In the genomic region with DNA sequence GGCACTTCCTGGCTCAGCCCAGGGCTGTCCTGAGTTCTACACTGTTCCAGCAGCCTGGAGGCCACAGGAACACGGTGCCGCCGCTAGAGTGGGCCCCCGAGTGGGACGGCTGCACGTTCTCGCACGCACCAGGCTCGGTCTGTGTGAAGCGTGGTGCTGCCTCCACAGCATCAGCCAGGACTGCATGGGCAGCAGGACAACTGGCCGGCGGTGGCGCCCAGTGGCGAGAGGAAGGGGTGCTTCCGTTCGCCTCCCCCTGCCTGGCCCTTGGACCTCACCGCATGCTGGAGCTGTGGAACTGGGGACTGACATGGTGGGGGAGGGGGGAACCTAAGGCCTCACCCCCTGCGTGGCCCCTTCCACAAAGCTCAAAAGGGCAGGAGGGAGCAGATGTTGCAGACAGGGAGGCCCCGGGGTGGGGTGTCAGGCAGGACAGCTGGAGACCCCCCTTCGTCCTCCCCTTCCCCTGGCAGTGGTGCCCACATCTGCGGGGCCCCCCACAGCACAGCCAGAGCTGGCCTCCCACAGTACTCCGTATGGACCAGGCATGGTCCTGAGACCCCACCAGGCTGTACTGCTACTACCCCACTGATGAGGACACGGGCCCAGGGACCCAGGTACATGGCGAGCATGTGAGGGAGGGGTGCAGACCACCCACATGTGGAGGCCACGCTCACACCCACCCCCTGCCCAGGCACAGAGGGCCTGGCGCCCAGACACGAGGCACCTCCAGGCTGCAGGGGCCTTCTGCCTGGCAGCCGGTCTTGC, we compare ENCODE assay signal across 18 cellular contexts. TPM values are rescaled to one million over a fixed set of nuclear protein-coding genes. Genes with fewer than 3 reads are reported as not detected.
DNase-seq lines count a peak whose midpoint lies in the region; ATAC-seq, FAIRE-seq and TF ChIP-seq lines count a peak whose summit lies in the region.
"Had no signal": no experiment of that assay in that cellular context is flagged by ENCODE, and none has a peak within 500 bp of the region (broad histone marks: within the 10 kb centered on the region; RNA-seq: fewer than 3 reads in every experiment).

No MANE protein-coding gene starts in this region.

- no peaks in the 10 kb centered on the region for H3K27me3 ChIP-seq in H9 (ENCODE audit: insufficient read depth, low read length)
- no peaks in the 10 kb centered on the region for H3K27me3 ChIP-seq in GM12878 (replicated peaks in 1 of 2; ENCODE audit: control insufficient read depth in 2 of 2, insufficient read depth in 2 of 2, low read length in 1 of 2)
- no peaks in the 10 kb centered on the region for H3K27me3 ChIP-seq in HepG2 (ENCODE audit: control insufficient read depth in 1 of 2, insufficient read depth in 2 of 2, low read length in 2 of 2)
- H3K27me3 ChIP-seq in foreskin keratinocyte = no peaks in the 10 kb centered on the region

- no peaks in the 10 kb centered on the region for H4K20me1 ChIP-seq in H9 (ENCODE audit: control insufficient read depth, insufficient read depth, insufficient read length)
- no peaks in the 10 kb centered on the region for H4K20me1 ChIP-seq in GM12878 (ENCODE audit: control insufficient read depth, insufficient read depth)
- no peaks in the 10 kb centered on the region for H4K20me1 ChIP-seq in HepG2 (ENCODE audit: insufficient read depth, low read length)

- ATAC-seq in GM12878 (no peak), HepG2 (peak; percentile 60), T-helper 17 cell (no peak), foreskin keratinocyte (no peak)
- ATAC-seq: SK-N-SH treated with all-trans-retinoic acid at 6 μM for 48 hours had no signal

- H4K91ac ChIP-seq in H9 (ENCODE audit: insufficient read length, low read depth, low read length) = no peak overlapping the region

- H3K4me1 ChIP-seq in H9 (ENCODE audit: insufficient read depth, low read length) (0 out of 2 replicates have a peak, but pooled peaks cover 2% of the 10 kb centered on the region), GM12878 (ENCODE audit: control insufficient read depth, insufficient read depth, low read length) (peaks cover 5% of the 10 kb centered on the region; the same call in 1 of the 2 replicates), HepG2 (ENCODE audit: insufficient read depth, low read length) (peaks cover 15% of the 10 kb centered on the region), foreskin keratinocyte (no peaks in the 10 kb centered on the region)

- SMC1A ChIA-PET in GM12878 (lab: Charles Lee; ENCODE audit: uncharacterized antibody, unreplicated experiment) = no interaction called here

- no peak overlapping the region for H3K4me3 Mint-ChIP-seq in H9
- no peak overlapping the region for H3K4me3 Mint-ChIP-seq in T-helper 17 cell
- H3K4me3 Mint-ChIP-seq: B cell; CD8-positive, alpha-beta memory T cell had no signal

- no peak overlapping the region for H3K27ac ChIP-seq in H9 (ENCODE audit: insufficient read length, low read depth, low read length)
- no peak overlapping the region for H3K27ac ChIP-seq in GM12878 (ENCODE audit: control insufficient read depth, insufficient read depth)
- peak overlapping the region; percentile 42 for H3K27ac ChIP-seq in HepG2 (ENCODE audit: extremely low read length, insufficient read depth, low read length)
- H3K27ac ChIP-seq in foreskin keratinocyte = no peak overlapping the region

- no peak overlapping the region for H3K23ac ChIP-seq in H9 (ENCODE audit: insufficient read length, low read depth, low read length)

- intact Hi-C loops in GM12878 (cut with micrococcal nuclease; ENCODE audit: unreplicated experiment) (no loop called here), HepG2 (cut with micrococcal nuclease; ENCODE audit: unreplicated experiment) (no loop called here)

- TF ChIP-seq POLR2A in GM12878 (IDR thresholded peaks at IDR 0.05; ENCODE audit: low read depth, low read length) (peak; percentile 27; the same call in 1 of the 2 replicates), HepG2 (IDR thresholded peaks at IDR 0.05; ENCODE audit: insufficient read depth in 1 of 2, low read depth in 2 of 2, low read length in 2 of 2) (no peak)

- H3K27me3 Mint-ChIP-seq in H9 (ENCODE audit: low read depth) (no peaks in the 10 kb centered on the region), T-helper 17 cell (no peaks in the 10 kb centered on the region)
- H3K27me3 Mint-ChIP-seq: B cell; CD8-positive, alpha-beta memory T cell had no signal

- H2BK12ac ChIP-seq in H9 (ENCODE audit: insufficient read length, low read depth, low read length) = no peak overlapping the region

- CTCF ChIA-PET in GM12878 (lab: Yijun Ruan, JAX) (no interaction called here), HepG2 (lab: Yijun Ruan, JAX; ENCODE audit: low intra/inter-chr PET ratio, low total read pairs) (no interaction called here)

- H3K14ac ChIP-seq in H9 (ENCODE audit: insufficient read depth, low read length) = peak overlapping the region; percentile 51; the same call in 1 of the 2 replicates

- H3T11ph ChIP-seq in H9 (ENCODE audit: low read length) = no peak overlapping the region

- no peaks in the 10 kb centered on the region for H3K23me2 ChIP-seq in H9 (ENCODE audit: insufficient read length, low read depth, low read length, poor library complexity, severe bottlenecking)

- H3K27ac Mint-ChIP-seq in H9 (no peak overlapping the region), T-helper 17 cell (no peak overlapping the region)
- H3K27ac Mint-ChIP-seq: B cell; CD8-positive, alpha-beta memory T cell had no signal

- no peaks in the 10 kb centered on the region for H3K9me3 ChIP-seq in H9 (ENCODE audit: control insufficient read depth, low read depth, low read length)
- H3K9me3 ChIP-seq in GM12878 (replicated peaks; ENCODE audit: control insufficient read depth, insufficient read depth, low read length) = no peaks in the 10 kb centered on the region
- no peaks in the 10 kb centered on the region for H3K9me3 ChIP-seq in HepG2 (ENCODE audit: low read length)
- H3K9me3 ChIP-seq in T-helper 17 cell (ENCODE audit: control insufficient read depth, low read length, poor library complexity, severe bottlenecking) = no peaks in the 10 kb centered on the region

- no peak overlapping the region for H4K8ac ChIP-seq in H9 (replicated peaks; ENCODE audit: insufficient read length, low read depth, low read length)

- H3K18ac ChIP-seq in H9 (ENCODE audit: insufficient read length, low read depth, low read length) = no peak overlapping the region

- H4K5ac ChIP-seq in H9 (ENCODE audit: insufficient read length, low read depth, low read length) = no peak overlapping the region

- no peak overlapping the region for H2BK15ac ChIP-seq in H9 (ENCODE audit: low read depth, low read length)

- H2AFZ ChIP-seq in H9 (ENCODE audit: low read length) (no peak overlapping the region), GM12878 (ENCODE audit: control insufficient read depth, low read depth, low read length) (no peak overlapping the region), HepG2 (ENCODE audit: low read length) (no peak overlapping the region)

- no peak overlapping the region for H3K4me3 ChIP-seq in GM12878
- no peak overlapping the region for H3K4me3 ChIP-seq in HepG2 (replicated peaks in 1 of 3; ENCODE audit: insufficient read depth in 1 of 3, low read depth in 2 of 3, low read length in 3 of 3)

- no peak overlapping the region for H3K56ac ChIP-seq in H9 (ENCODE audit: insufficient read length, low read depth, low read length)

- no peak for TF ChIP-seq EP300 in GM12878 (IDR thresholded peaks at IDR 0.05; ENCODE audit: borderline replicate concordance in 1 of 2, control insufficient read depth in 1 of 2, low read depth in 2 of 2, low read length in 2 of 2)
- TF ChIP-seq EP300 in HepG2 (IDR thresholded peaks at IDR 0.05; ENCODE audit: low read depth in 2 of 2, low read length in 2 of 2) = no peak
- no peak for TF ChIP-seq EP300 in HepG2 (CRISPR knock-in tag; IDR thresholded peaks at IDR 0.05; ENCODE audit: borderline replicate concordance)

- H2AK5ac ChIP-seq in H9 (ENCODE audit: insufficient read length, low read length) = no peak overlapping the region

- WGBS in H9 (ENCODE audit: extremely low coverage, insufficient read length, low lambda C conversion rate) = no CpG with 5 or more reads among the region's 28 CpGs
- WGBS in GM12878 (ENCODE audit: insufficient coverage, insufficient replicate concordance, low lambda C conversion rate, missing lambda C conversion rate) = 94% methylated on average over 28 of the region's 28 CpGs
- 79% methylated on average over 8 of the region's 28 CpGs for WGBS in HepG2 (ENCODE audit: low lambda C conversion rate)

- RAD21 ChIA-PET in GM12878 (lab: Charles Lee; ENCODE audit: unreplicated experiment) = no interaction called here

- BruUV-seq in GM12878 (replicated peaks; lab: Mats Ljungman, UMichigan) (no TSS peak), HepG2 (replicated peaks; lab: Mats Ljungman, UMichigan) (no TSS peak)

- H3K36me3 Mint-ChIP-seq in H9 (ENCODE audit: insufficient read depth in 1 of 3, low read depth in 3 of 3) (peaks cover under 1 to 6% (median 3%) of the 10 kb centered on the region in 3 experiments; a peak in 2 of 7 replicates), T-helper 17 cell (ENCODE audit: low read depth) (no peaks in the 10 kb centered on the region)

- no peaks in the 10 kb centered on the region; a peak in 1 of 4 replicates for H3K36me3 ChIP-seq in GM12878 (ENCODE audit: control insufficient read depth in 2 of 2, insufficient read depth in 2 of 2, low read length in 1 of 2)
- H3K36me3 ChIP-seq in HepG2 (replicated peaks in 1 of 2; ENCODE audit: control insufficient read depth in 1 of 2, insufficient read depth in 2 of 2, low read length in 2 of 2) = no peaks in the 10 kb centered on the region

- H2BK20ac ChIP-seq in H9 (ENCODE audit: low read depth, low read length, poor library complexity, severe bottlenecking) = no peak overlapping the region

- TF ChIP-seq RAD21 in GM12878 (IDR thresholded peaks at IDR 0.05; ENCODE audit: insufficient read depth, low read depth, low read length) = no peak
- TF ChIP-seq RAD21 in HepG2 (CRISPR knock-in tag; IDR thresholded peaks at IDR 0.05) = no peak

- H3K79me2 ChIP-seq in H9 (ENCODE audit: insufficient read depth, low read length) (no peaks in the 10 kb centered on the region), GM12878 (ENCODE audit: control insufficient read depth, insufficient read depth, low read length) (no peaks in the 10 kb centered on the region), HepG2 (ENCODE audit: insufficient read depth, low read length) (no peaks in the 10 kb centered on the region)

- no peak for TF ChIP-seq CTCF in H9 (conservative IDR thresholded peaks at IDR 0.05)
- no peak for TF ChIP-seq CTCF in GM12878 (IDR thresholded peaks at IDR 0.05 in 2 of 3, conservative IDR thresholded peaks at IDR 0.05 in 1 of 3; ENCODE audit: control insufficient read depth in 2 of 3, extremely low read depth in 1 of 3, insufficient read depth in 1 of 3, low read depth in 3 of 3, low read length in 3 of 3)
- peak; percentile 32 for TF ChIP-seq CTCF in HepG2 (CRISPR knock-in tag; IDR thresholded peaks at IDR 0.05)
- TF ChIP-seq CTCF in foreskin keratinocyte (conservative IDR thresholded peaks at IDR 0.05) = no peak

- H3K79me1 ChIP-seq in H9 (ENCODE audit: insufficient read depth, low read depth, low read length, poor library complexity, severe bottlenecking) = no peaks in the 10 kb centered on the region

- no peak overlapping the region for H2BK5ac ChIP-seq in H9 (ENCODE audit: insufficient read length, low read length)

- H3K4me2 ChIP-seq in H9 (ENCODE audit: insufficient read depth, insufficient read length, low read length) (no peak overlapping the region), GM12878 (ENCODE audit: control insufficient read depth, insufficient read depth) (no peak overlapping the region), HepG2 (ENCODE audit: low read depth, low read length) (no peak overlapping the region)

- no peaks in the 10 kb centered on the region for H3K9me3 Mint-ChIP-seq in H9

- POLR2A ChIA-PET in GM12878 (lab: Charles Lee) (no interaction called here), HepG2 (lab: Yijun Ruan, JAX) (no interaction called here)

- no peak overlapping the region for H2BK120ac ChIP-seq in H9 (ENCODE audit: low read depth, low read length, poor library complexity, severe bottlenecking)

- FAIRE-seq in GM12878 (lab: Jason Lieb, UNC) = no peak
- no peak for FAIRE-seq in HepG2 (lab: Jason Lieb, UNC)
- FAIRE-seq: GM12892, H1 had no signal

- in situ Hi-C loops in GM12878 (cut with MboI) (no loop called here), HepG2 (cut with HindIII; ENCODE audit: extremely low pct_ligation_motif_present, low pct_unique_long_range_greater_than_20kb) (no loop called here)

- no peak overlapping the region for H3K4ac ChIP-seq in H9 (ENCODE audit: low read depth, low read length)

- H3K9ac ChIP-seq in H9 (ENCODE audit: extremely low read depth, insufficient read length, low read length) (no peak overlapping the region), GM12878 (ENCODE audit: control insufficient read depth, insufficient read depth, low read length) (no peak overlapping the region), HepG2 (ENCODE audit: insufficient read depth, low read depth, low read length) (no peak overlapping the region)

- H3K4me1 Mint-ChIP-seq in H9 (peaks cover 5 to 7% of the 10 kb centered on the region in 2 experiments), T-helper 17 cell (peaks cover 6% of the 10 kb centered on the region)
- H3K4me1 Mint-ChIP-seq: B cell; CD8-positive, alpha-beta memory T cell had no signal

- DNase-seq in H9 (no peak), GM12878 (ENCODE audit: low read depth, low spot score) (no peak), HepG2 (ENCODE audit: low spot score) (peak; percentile 8), retina (peak; percentile 18), T-helper 17 cell (no peak), NCI-H2081 treated with DMSO at 0.1 percent for 48 hours (lab: John Stamatoyannopoulos, UW) (no peak), foreskin keratinocyte (no peak)
- DNase-seq: CD8-positive, alpha-beta memory T cell; DMS79 treated with DMSO at 0.1 percent for 48 hours; KG1; NCI-H1417 treated with DMSO at 0.1 percent for 48 hours; NCI-H1930; NCI-H446; SHP77 had no signal

RNA-seq across cellular contexts. Expression of a gene that starts 58.5 kb away (rescaled TPM):
- 13.1 and 13.8 TPM in 2 replicates for total RNA-seq in H9 (2021)
- total RNA-seq in GM12878 (2013; cell fraction: nucleolus; rRNA removed) = 33.3 and 40.4 TPM in 2 replicates
- total RNA-seq in GM12878 (2014; rRNA removed) = 20.3 and 23.7 TPM in 2 replicates
- 13.0 and 13.3 TPM in 2 replicates for total RNA-seq in GM12878 (2014; rRNA removed; fragmentation: Illumina TruSeq; extraction: Trizol)
- total RNA-seq in GM12878 (2021) = 23.6 and 26.4 TPM in 2 replicates
- 7.7 TPM for polyA plus RNA-seq in GM12878 (2011; ENCODE audit: low read depth)
- 6.1 and 7.7 TPM in 2 replicates for polyA plus RNA-seq in GM12878 (2011; rRNA removed)
- polyA plus RNA-seq in GM12878 (2011; cell fraction: cytosol; rRNA removed) = 8.0 and 9.1 TPM in 2 replicates
- 17.6 and 24.8 TPM in 2 replicates for polyA plus RNA-seq in GM12878 (2011; cell fraction: nucleus; rRNA removed)
- 13.9 and 18.9 TPM in 2 replicates for polyA plus RNA-seq in GM12878 (2012)
- 14.5 and 19.4 TPM in 2 replicates for polyA plus RNA-seq in GM12878 (2014; fragmentation: Illumina TruSeq; extraction: Trizol)
- 1 to 10 TPM; 2.0 to 2.6 TPM for polyA plus RNA-seq in GM12878 (2014; fragmentation: Nextera tagmentation; extraction: Ambion mirVana)
- polyA plus RNA-seq in GM12878 (2014; rRNA removed) = 13.1 and 13.6 TPM in 2 replicates
- 10 to 100 TPM; 21.5 to 24.5 TPM for polyA plus RNA-seq in GM12878 (2016; fragmentation: Nextera tagmentation; extraction: Ambion mirVana)
- 8.2 and 9.2 TPM in 2 replicates for polyA minus RNA-seq in GM12878 (2011; rRNA and poly(A)+ RNA removed)
- polyA minus RNA-seq in GM12878 (2011; cell fraction: cytosol; rRNA and poly(A)+ RNA removed) = 3.8 and 4.0 TPM in 2 replicates
- 9.6 and 10.5 TPM in 2 replicates for polyA minus RNA-seq in GM12878 (2011; cell fraction: nucleus; rRNA and poly(A)+ RNA removed)
- 17.0 and 17.8 TPM in 2 replicates for total RNA-seq in HepG2 (2016; rRNA removed; fragmentation: Illumina TruSeq; extraction: Trizol)
- total RNA-seq in HepG2 (2016; cell fraction: cytosol; rRNA removed; fragmentation: Illumina TruSeq; extraction: Trizol; ENCODE audit: low read depth) = 1.8 and 2.6 TPM in 2 replicates
- 17.4 and 17.6 TPM in 2 replicates for total RNA-seq in HepG2 (2016; cell fraction: insoluble cytoplasmic fraction; rRNA removed; fragmentation: Illumina TruSeq; extraction: Trizol)
- 3.3 and 3.5 TPM in 2 replicates for total RNA-seq in HepG2 (2016; cell fraction: membrane; rRNA removed; fragmentation: Illumina TruSeq; extraction: Trizol)
- total RNA-seq in HepG2 (2016; cell fraction: nucleus; rRNA removed; fragmentation: Illumina TruSeq; extraction: Trizol) = 11.7 and 13.5 TPM in 2 replicates
- polyA plus RNA-seq in HepG2 (2011; rRNA removed) = 4.2 and 5.8 TPM in 2 replicates
- polyA plus RNA-seq in HepG2 (2011; cell fraction: cytosol; rRNA removed) = 4.2 and 5.6 TPM in 2 replicates
- 14.4 TPM in 2 replicates for polyA plus RNA-seq in HepG2 (2011; cell fraction: nucleus; rRNA removed)
- 9.4 and 11.1 TPM in 2 replicates for polyA plus RNA-seq in HepG2 (2012)
- 0.98 and 1.3 TPM in 2 replicates for polyA plus RNA-seq in HepG2 (2016; cell fraction: cytosol; fragmentation: Illumina TruSeq; extraction: Trizol; ENCODE audit: low read depth)
- polyA plus RNA-seq in HepG2 (2016; cell fraction: insoluble cytoplasmic fraction; fragmentation: Illumina TruSeq; extraction: Trizol; ENCODE audit: low read depth) = 12.5 and 15.9 TPM in 2 replicates
- polyA plus RNA-seq in HepG2 (2016; cell fraction: membrane; fragmentation: Illumina TruSeq; extraction: Trizol; ENCODE audit: low read depth) = 1.2 and 1.9 TPM in 2 replicates
- 12.6 and 13.3 TPM in 2 replicates for polyA plus RNA-seq in HepG2 (2016; cell fraction: nucleus; fragmentation: Illumina TruSeq; extraction: Trizol; ENCODE audit: insufficient read depth, low read depth)
- 3.1 and 10.1 TPM in 2 replicates for polyA minus RNA-seq in HepG2 (2011; rRNA and poly(A)+ RNA removed; ENCODE audit: low replicate concordance)
- polyA minus RNA-seq in HepG2 (2011; cell fraction: cytosol; rRNA and poly(A)+ RNA removed) = 4.0 and 5.3 TPM in 2 replicates
- 8.6 and 9.6 TPM in 2 replicates for polyA minus RNA-seq in HepG2 (2011; cell fraction: nucleus; rRNA and poly(A)+ RNA removed)
- total RNA-seq in T-helper 17 cell = 10 to 100 TPM in 1 of 2 donors, 1 to 10 TPM in 1; 9.6 to 11.3 TPM
- total RNA-seq in foreskin keratinocyte = 11.5 and 17.8 TPM in 2 replicates
- 10.4 and 12.9 TPM in 2 replicates for polyA plus RNA-seq in foreskin keratinocyte

RNA-seq across cellular contexts. Expression of a gene that starts 58.6 kb away (rescaled TPM):
- 22.8 and 28.3 TPM in 2 replicates for total RNA-seq in H9 (2021)
- total RNA-seq in GM12878 (2013; cell fraction: nucleolus; rRNA removed) = 102 and 111 TPM in 2 replicates
- total RNA-seq in GM12878 (2014; rRNA removed) = 11.3 and 15.8 TPM in 2 replicates
- total RNA-seq in GM12878 (2014; rRNA removed; fragmentation: Illumina TruSeq; extraction: Trizol) = 8.5 and 9.2 TPM in 2 replicates
- total RNA-seq in GM12878 (2021) = 16.6 and 18.5 TPM in 2 replicates
- polyA plus RNA-seq in GM12878 (2011; ENCODE audit: low read depth) = 4.4 TPM
- 9.2 and 10.0 TPM in 2 replicates for polyA plus RNA-seq in GM12878 (2011; rRNA removed)
- polyA plus RNA-seq in GM12878 (2011; cell fraction: cytosol; rRNA removed) = 8.3 and 11.6 TPM in 2 replicates
- 35.3 and 35.5 TPM in 2 replicates for polyA plus RNA-seq in GM12878 (2011; cell fraction: nucleus; rRNA removed)
- 7.5 and 8.4 TPM in 2 replicates for polyA plus RNA-seq in GM12878 (2012)
- 7.0 and 7.2 TPM in 2 replicates for polyA plus RNA-seq in GM12878 (2014; fragmentation: Illumina TruSeq; extraction: Trizol)
- polyA plus RNA-seq in GM12878 (2014; fragmentation: Nextera tagmentation; extraction: Ambion mirVana) = 1 to 10 TPM; 1.3 to 2.3 TPM
- polyA plus RNA-seq in GM12878 (2014; rRNA removed) = 12.8 and 14.1 TPM in 2 replicates
- polyA plus RNA-seq in GM12878 (2016; fragmentation: Nextera tagmentation; extraction: Ambion mirVana) = 10 to 100 TPM; 11.1 to 11.5 TPM
- 11.7 and 15.8 TPM in 2 replicates for polyA minus RNA-seq in GM12878 (2011; rRNA and poly(A)+ RNA removed)
- polyA minus RNA-seq in GM12878 (2011; cell fraction: cytosol; rRNA and poly(A)+ RNA removed) = 4.7 and 6.0 TPM in 2 replicates
- polyA minus RNA-seq in GM12878 (2011; cell fraction: nucleus; rRNA and poly(A)+ RNA removed) = 27.3 and 51.9 TPM in 2 replicates
- total RNA-seq in HepG2 (2016; rRNA removed; fragmentation: Illumina TruSeq; extraction: Trizol) = 6.5 and 8.6 TPM in 2 replicates
- total RNA-seq in HepG2 (2016; cell fraction: cytosol; rRNA removed; fragmentation: Illumina TruSeq; extraction: Trizol; ENCODE audit: low read depth) = 1.1 TPM in 2 replicates
- total RNA-seq in HepG2 (2016; cell fraction: insoluble cytoplasmic fraction; rRNA removed; fragmentation: Illumina TruSeq; extraction: Trizol) = 5.5 and 9.7 TPM in 2 replicates
- total RNA-seq in HepG2 (2016; cell fraction: membrane; rRNA removed; fragmentation: Illumina TruSeq; extraction: Trizol) = 2.7 and 2.8 TPM in 2 replicates
- 16.9 and 20.1 TPM in 2 replicates for total RNA-seq in HepG2 (2016; cell fraction: nucleus; rRNA removed; fragmentation: Illumina TruSeq; extraction: Trizol)
- 5.8 and 6.9 TPM in 2 replicates for polyA plus RNA-seq in HepG2 (2011; rRNA removed)
- 3.1 and 4.4 TPM in 2 replicates for polyA plus RNA-seq in HepG2 (2011; cell fraction: cytosol; rRNA removed)
- polyA plus RNA-seq in HepG2 (2011; cell fraction: nucleus; rRNA removed) = 24.7 and 30.2 TPM in 2 replicates
- 5.0 and 5.9 TPM in 2 replicates for polyA plus RNA-seq in HepG2 (2012)
- polyA plus RNA-seq in HepG2 (2016; cell fraction: cytosol; fragmentation: Illumina TruSeq; extraction: Trizol; ENCODE audit: low read depth) = 0.79 and 1.0 TPM in 2 replicates
- 4.4 and 6.5 TPM in 2 replicates for polyA plus RNA-seq in HepG2 (2016; cell fraction: insoluble cytoplasmic fraction; fragmentation: Illumina TruSeq; extraction: Trizol; ENCODE audit: low read depth)
- 1.4 TPM in 2 replicates for polyA plus RNA-seq in HepG2 (2016; cell fraction: membrane; fragmentation: Illumina TruSeq; extraction: Trizol; ENCODE audit: low read depth)
- 15.4 and 17.7 TPM in 2 replicates for polyA plus RNA-seq in HepG2 (2016; cell fraction: nucleus; fragmentation: Illumina TruSeq; extraction: Trizol; ENCODE audit: insufficient read depth, low read depth)
- 15.4 and 22.2 TPM in 2 replicates for polyA minus RNA-seq in HepG2 (2011; rRNA and poly(A)+ RNA removed; ENCODE audit: low replicate concordance)
- 4.7 and 5.7 TPM in 2 replicates for polyA minus RNA-seq in HepG2 (2011; cell fraction: cytosol; rRNA and poly(A)+ RNA removed)
- polyA minus RNA-seq in HepG2 (2011; cell fraction: nucleus; rRNA and poly(A)+ RNA removed) = 38.8 and 41.1 TPM in 2 replicates
- 10 to 100 TPM; 20.4 to 32.7 TPM for total RNA-seq in T-helper 17 cell
- 12.1 and 12.9 TPM in 2 replicates for total RNA-seq in foreskin keratinocyte
- 7.1 and 7.4 TPM in 2 replicates for polyA plus RNA-seq in foreskin keratinocyte

Comparison
In these comparisons a context has a peak if more than half of its experiments do, and no peak if none do; other contexts are left out.
1. DNase-seq: peak in HepG2 (single experiment) and retina (single experiment); none in H9 (single experiment), GM12878 (single experiment), T-helper 17 cell (0 of 3), NCI-H2081 treated with DMSO at 0.1 percent for 48 hours (single experiment) and foreskin keratinocyte (0 of 2).